Comparison of ENCODE assay signal across 8 cellular contexts in the genomic region with DNA sequence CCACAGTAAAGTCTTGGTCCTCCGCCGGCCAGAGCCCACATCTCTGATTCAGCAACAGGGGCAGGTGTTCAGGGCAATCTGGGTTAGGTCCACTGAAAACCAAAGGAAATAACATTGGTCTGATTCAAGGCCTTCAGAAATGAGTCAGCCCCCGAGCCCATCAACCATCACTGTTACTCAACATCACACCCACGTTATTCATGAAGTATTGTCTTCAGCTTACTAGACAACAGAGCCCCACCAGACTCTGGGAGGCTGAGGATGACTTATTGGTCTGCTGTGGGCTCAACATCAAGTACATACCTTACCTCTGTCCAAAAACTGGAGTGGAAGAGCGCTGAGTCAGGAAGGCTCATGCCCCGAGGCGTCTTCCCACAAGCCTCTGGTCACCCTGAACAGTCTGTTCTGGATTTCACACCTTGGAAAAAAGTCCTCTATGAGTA.
DNase-seq lines count a peak whose midpoint lies in the region; ATAC-seq, FAIRE-seq and TF ChIP-seq lines count a peak whose summit lies in the region.

No MANE protein-coding gene starts in this region.

- TF ChIP-seq CTCF in HepG2 (CRISPR knock-in tag; IDR thresholded peaks at IDR 0.05) (no peak), kidney (IDR thresholded peaks at IDR 0.05; ENCODE audit: borderline replicate concordance, extremely low read depth, insufficient read depth) (no peak)

- no peaks in the 10 kb centered on the region for H4K20me1 ChIP-seq in HepG2 (ENCODE audit: insufficient read depth, low read length)

- in situ Hi-C loops in Caki2 (cut with HindIII; ENCODE audit: low pct_unique_long_range_greater_than_20kb, low sequenced_read_pairs) (no loop called here), HepG2 (cut with HindIII; ENCODE audit: extremely low pct_ligation_motif_present, low pct_unique_long_range_greater_than_20kb) (no loop called here)

- CTCF ChIA-PET in HepG2 (lab: Yijun Ruan, JAX; ENCODE audit: low intra/inter-chr PET ratio, low total read pairs) = no interaction called here

- no peaks in the 10 kb centered on the region for H3K79me2 ChIP-seq in HepG2 (ENCODE audit: insufficient read depth, low read length)

- H3K27ac ChIP-seq in HepG2 (ENCODE audit: extremely low read length, insufficient read depth, low read length) (no peak overlapping the region), kidney (ENCODE audit: low read depth in 2 of 2, low read length in 2 of 2) (no peak overlapping the region)

- TF ChIP-seq EP300 in HepG2 (IDR thresholded peaks at IDR 0.05; ENCODE audit: low read depth in 2 of 2, low read length in 2 of 2) = no peak
- no peak for TF ChIP-seq EP300 in HepG2 (CRISPR knock-in tag; IDR thresholded peaks at IDR 0.05; ENCODE audit: borderline replicate concordance)

- H3K36me3 ChIP-seq in HepG2 (replicated peaks in 1 of 2; ENCODE audit: control insufficient read depth in 1 of 2, insufficient read depth in 2 of 2, low read length in 2 of 2) (no peaks in the 10 kb centered on the region), kidney (ENCODE audit: control insufficient read depth in 1 of 2, insufficient read depth in 2 of 2, low read length in 2 of 2) (no peaks in the 10 kb centered on the region)

- peak; percentile 93 for ATAC-seq in GM19438 (IDR thresholded peaks at IDR 0.05; ENCODE audit: low read depth, unreplicated experiment)
- ATAC-seq in HG03378 (IDR thresholded peaks at IDR 0.05; ENCODE audit: unreplicated experiment) = peak; percentile 93
- ATAC-seq in HepG2 = peak; percentile 37; the same call in 2 of the 3 replicates

- DNase-seq in Caki2 (ENCODE audit: low read depth) = peak; percentile 82
- peak; percentile 12 for DNase-seq in activated gamma-delta T cell treated with anti-CD3 and anti-CD28 coated beads, Interleukin-2, amount 50 U/mL, for 16 hours (ENCODE audit: low read depth)
- DNase-seq in HepG2 (ENCODE audit: low spot score) = peak; percentile 43
- no peak for DNase-seq in kidney
- no peak for DNase-seq in NCI-H524 (lab: John Stamatoyannopoulos, UW)
- DNase-seq in NAMALWA (ENCODE audit: low spot score) = no peak

- no peak for TF ChIP-seq POLR2A in HepG2 (IDR thresholded peaks at IDR 0.05; ENCODE audit: insufficient read depth in 1 of 2, low read depth in 2 of 2, low read length in 2 of 2)

- H3K4me1 ChIP-seq in HepG2 (ENCODE audit: insufficient read depth, low read length) (peaks cover 13% of the 10 kb centered on the region; the same call in 1 of the 2 replicates), kidney (ENCODE audit: control insufficient read depth in 1 of 2, insufficient read depth in 1 of 2, low read depth in 1 of 2, low read length in 2 of 2) (no peaks in the 10 kb centered on the region)

- H2AFZ ChIP-seq in HepG2 (ENCODE audit: low read length) = no peak overlapping the region

- intact Hi-C loops in HepG2 (cut with micrococcal nuclease; ENCODE audit: unreplicated experiment) (no loop called here), kidney (cut with DNase I) (no loop called here)

- peaks cover 0 to 31% of the 10 kb centered on the region in 2 experiments; a peak in 3 of 5 replicates for H3K27me3 ChIP-seq in HepG2 (ENCODE audit: control insufficient read depth in 1 of 2, insufficient read depth in 2 of 2, low read length in 2 of 2)

- POLR2A ChIA-PET in HepG2 (lab: Yijun Ruan, JAX) = interaction anchor here (1.1 kb wide), 1 partner anchor 98 kb away, joined by 3 read pairs; a partner anchor contains a TSS

- no TSS peak for BruUV-seq in HepG2 (replicated peaks; lab: Mats Ljungman, UMichigan)

- H3K4me2 ChIP-seq in HepG2 (ENCODE audit: low read depth, low read length) = no peak overlapping the region

- H3K4me3 ChIP-seq in HepG2 (replicated peaks in 1 of 3; ENCODE audit: insufficient read depth in 1 of 3, low read depth in 2 of 3, low read length in 3 of 3) (no peak overlapping the region), kidney (ENCODE audit: low read length in 2 of 2) (no peak overlapping the region)

- no peak for TF ChIP-seq RAD21 in HepG2 (CRISPR knock-in tag; IDR thresholded peaks at IDR 0.05)

- FAIRE-seq in HepG2 (lab: Jason Lieb, UNC) (no peak), kidney (lab: Jason Lieb, UNC) (no peak)

- no peak overlapping the region for H3K9ac ChIP-seq in HepG2 (ENCODE audit: insufficient read depth, low read depth, low read length)
- H3K9ac ChIP-seq in kidney (ENCODE audit: low read length in 2 of 2) = no peak overlapping the region

- WGBS in HepG2 (ENCODE audit: low lambda C conversion rate) = 26% methylated on average over 7 of the region's 7 CpGs

- no peaks in the 10 kb centered on the region for H3K9me3 ChIP-seq in HepG2 (ENCODE audit: low read length)
- no peaks in the 10 kb centered on the region for H3K9me3 ChIP-seq in kidney (ENCODE audit: control insufficient read depth in 1 of 2, low read length in 2 of 2)

TF ChIP-seq in HepG2, 621 proteins besides CTCF, POLR2A, EP300 and RAD21:
- no peak for TF ChIP-seq ONECUT2 (CRISPR knock-in tag; IDR thresholded peaks at IDR 0.05)
- TF ChIP-seq CEBPB (IDR thresholded peaks at IDR 0.05; ENCODE audit: borderline replicate concordance, low read depth, low read length) = peak; percentile 38; the same call in 1 of the 2 replicates
- TF ChIP-seq MED13 (CRISPR knock-in tag; IDR thresholded peaks at IDR 0.05) = no peak
- TF ChIP-seq RELA (CRISPR knock-in tag; IDR thresholded peaks at IDR 0.05) = no peak
- TF ChIP-seq SOX6 (IDR thresholded peaks at IDR 0.05) = no peak
- 0 out of 2 replicates have a peak, but pooled peaks have one; percentile 19 for TF ChIP-seq SOX6 (CRISPR knock-in tag; IDR thresholded peaks at IDR 0.05)
- no peak for TF ChIP-seq GLI4 (CRISPR knock-in tag; IDR thresholded peaks at IDR 0.05; ENCODE audit: borderline replicate concordance)
- TF ChIP-seq FOSL2 (CRISPR knock-in tag; IDR thresholded peaks at IDR 0.05) = peak; percentile 82

Comparison
In these comparisons a context has a peak if more than half of its experiments do, and no peak if none do; other contexts are left out.
1. DNase-seq: peak in Caki2 (single experiment), activated gamma-delta T cell treated with anti-CD3 and anti-CD28 coated beads, Interleukin-2, amount 50 U/mL, for 16 hours (single experiment) and HepG2 (single experiment); none in kidney (single experiment), NCI-H524 (0 of 2) and NAMALWA (single experiment).
2. ATAC-seq: peak in every context shown above with its lines; median percentile 93 in GM19438; 93 in HG03378; 37 in HepG2.